Comparison of ENCODE assay signal across 28 cellular contexts in the genomic region with DNA sequence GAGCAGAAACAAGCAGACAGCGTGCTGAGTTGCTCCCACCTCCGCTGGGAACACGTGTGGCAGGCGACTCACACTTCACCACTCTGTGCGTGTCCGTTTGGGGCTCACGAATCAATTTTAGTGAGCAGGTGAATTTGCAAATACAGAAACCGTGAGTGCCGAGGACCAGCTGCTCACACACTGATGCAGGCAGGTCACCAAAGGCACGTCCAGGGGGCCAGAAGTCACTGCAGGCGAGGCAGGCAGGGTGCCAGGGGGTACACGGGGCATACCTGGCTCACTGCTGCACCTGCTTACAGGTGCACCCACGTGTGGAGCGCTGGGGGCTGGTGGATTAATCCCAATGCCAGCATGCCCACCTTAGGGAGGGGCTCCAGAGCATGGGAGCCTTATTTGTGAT.
"Had no signal": no experiment of that assay in that cellular context is flagged by ENCODE, and none has a peak within 500 bp of the region (broad histone marks: within the 10 kb centered on the region; RNA-seq: fewer than 3 reads in every experiment).

No MANE protein-coding gene starts in this region.

- H3K9me3 Mint-ChIP-seq: activated CD8-positive, alpha-beta T cell treated with anti-CD3 and anti-CD28 coated beads for 36 hours had no signal

- H3K27ac Mint-ChIP-seq: activated CD8-positive, alpha-beta T cell treated with anti-CD3 and anti-CD28 coated beads for 36 hours; activated naive CD4-positive, alpha-beta T cell treated with anti-CD3 and anti-CD28 coated beads, Interleukin-2, amount 10 ng/mL, durations not matched to agents 7 days and 5 days; activated naive CD8-positive, alpha-beta T cell treated with anti-CD3 and anti-CD28 coated beads, Interleukin-2, amount 10 ng/mL, durations not matched to agents 7 days and 5 days; mesothelial cell of epicardium; naive B cell; nephron progenitor cell; T-helper 17 cell had no signal

- H3K27ac ChIP-seq: brain microvascular endothelial cell, foreskin keratinocyte, heart left ventricle, left lung, neutrophil, ovary, prostate gland, tibial nerve, WERI-Rb-1 had no signal

- ATAC-seq: activated CD8-positive, alpha-beta T cell treated with anti-CD3 and anti-CD28 coated beads for 36 hours; esophagus mucosa; foreskin keratinocyte; heart left ventricle; left lung; T-helper 17 cell had no signal

- H3K4me3 ChIP-seq: heart left ventricle, left lung, ovary, prostate gland, smooth muscle cell, tibial nerve had no signal

- H3K36me3 ChIP-seq: neutrophil, ovary, prostate gland, WERI-Rb-1 had no signal

- H3K27me3 ChIP-seq: brain microvascular endothelial cell, foreskin keratinocyte, neutrophil, ovary, tibial nerve had no signal

- DNase-seq: activated CD4-positive, alpha-beta T cell treated with anti-CD3 and anti-CD28 coated beads for 1 hour; activated CD4-positive, alpha-beta T cell treated with anti-CD3 and anti-CD28 coated beads, Interleukin-2, amount 50 U/mL, for 1 hour; activated CD8-positive, alpha-beta T cell treated with anti-CD3 and anti-CD28 coated beads for 36 hours; activated gamma-delta T cell; activated naive CD4-positive, alpha-beta T cell treated with anti-CD3 and anti-CD28 coated beads, Interleukin-2, amount 10 ng/mL, durations not matched to agents 7 days and 5 days; activated naive CD8-positive, alpha-beta T cell treated with anti-CD3 and anti-CD28 coated beads, Interleukin-2, amount 10 ng/mL, durations not matched to agents 7 days and 5 days; brain microvascular endothelial cell; caudate nucleus; foreskin keratinocyte; heart left ventricle; mammary epithelial cell; naive B cell; nephron progenitor cell; retina; stimulated activated CD4-positive, alpha-beta T cell treated with anti-CD3 and anti-CD28 coated beads, Interleukin-15, amount 100 ng/mL, for 24 hours; stimulated activated CD4-positive, alpha-beta T cell treated with anti-CD3 and anti-CD28 coated beads, Interleukin-2, amount 100 ng/mL, for 24 hours; stimulated activated naive CD4-positive, alpha-beta T cell; T-helper 17 cell; T1000; WERI-Rb-1 had no signal

- H3K27me3 Mint-ChIP-seq: activated CD8-positive, alpha-beta T cell treated with anti-CD3 and anti-CD28 coated beads for 36 hours; activated naive CD4-positive, alpha-beta T cell treated with anti-CD3 and anti-CD28 coated beads, Interleukin-2, amount 10 ng/mL, durations not matched to agents 7 days and 5 days; activated naive CD8-positive, alpha-beta T cell treated with anti-CD3 and anti-CD28 coated beads, Interleukin-2, amount 10 ng/mL, durations not matched to agents 7 days and 5 days; naive B cell had no signal

- H3K4me1 ChIP-seq: foreskin keratinocyte, heart left ventricle, left lung, prostate gland, tibial nerve had no signal

- H3K4me3 Mint-ChIP-seq: activated CD8-positive, alpha-beta T cell treated with anti-CD3 and anti-CD28 coated beads for 36 hours; activated naive CD4-positive, alpha-beta T cell treated with anti-CD3 and anti-CD28 coated beads, Interleukin-2, amount 10 ng/mL, durations not matched to agents 7 days and 5 days; activated naive CD8-positive, alpha-beta T cell treated with anti-CD3 and anti-CD28 coated beads, Interleukin-2, amount 10 ng/mL, durations not matched to agents 7 days and 5 days; mesothelial cell of epicardium; naive B cell; nephron progenitor cell; T-helper 17 cell had no signal

- H3K36me3 Mint-ChIP-seq: activated naive CD4-positive, alpha-beta T cell treated with anti-CD3 and anti-CD28 coated beads, Interleukin-2, amount 10 ng/mL, durations not matched to agents 7 days and 5 days; activated naive CD8-positive, alpha-beta T cell treated with anti-CD3 and anti-CD28 coated beads, Interleukin-2, amount 10 ng/mL, durations not matched to agents 7 days and 5 days; naive B cell had no signal

- H3K9me3 ChIP-seq: heart left ventricle, ovary, prostate gland had no signal

- H3K4me1 Mint-ChIP-seq: activated naive CD4-positive, alpha-beta T cell treated with anti-CD3 and anti-CD28 coated beads, Interleukin-2, amount 10 ng/mL, durations not matched to agents 7 days and 5 days; activated naive CD8-positive, alpha-beta T cell treated with anti-CD3 and anti-CD28 coated beads, Interleukin-2, amount 10 ng/mL, durations not matched to agents 7 days and 5 days; mesothelial cell of epicardium; naive B cell; nephron progenitor cell had no signal
